Comparison of ENCODE assay signal across 1 cellular context in genomic region chr5:180494060-180494509, GRCh38.
A peak's percentile ranks its signal among the peaks of the same experiment; 100 is the strongest.
TF ChIP-seq lines count a peak whose summit lies in the region.

Gene CNOT6 (plus strand): TSS chr5:180494379. CDS start chr5:180529277, 34,898 bp downstream.

TF ChIP-seq in HepG2, 621 proteins besides CTCF, POLR2A, EP300 and RAD21 (continued from another document and continues in another):
- TF ChIP-seq ZNF577 (CRISPR knock-in tag; IDR thresholded peaks at IDR 0.05; ENCODE audit: borderline replicate concordance, low read depth) (no peak), ETV5 (CRISPR knock-in tag; IDR thresholded peaks at IDR 0.05; ENCODE audit: borderline replicate concordance) (no peak), ZNF501 (CRISPR knock-in tag; IDR thresholded peaks at IDR 0.05) (no peak), ZEB1 (IDR thresholded peaks at IDR 0.05; ENCODE audit: insufficient replicate concordance, low read depth) (no peak), RFX3 (CRISPR knock-in tag; IDR thresholded peaks at IDR 0.05) (no peak), SKI (IDR thresholded peaks at IDR 0.05; ENCODE audit: partially characterized antibody) (peak; percentile 81), NFYB (CRISPR knock-in tag; IDR thresholded peaks at IDR 0.05) (peak; percentile 88), SP5 (CRISPR knock-in tag; IDR thresholded peaks at IDR 0.05; ENCODE audit: borderline replicate concordance, low read depth) (peak; percentile 89), MEF2D (CRISPR knock-in tag; IDR thresholded peaks at IDR 0.05) (no peak), ZNF674 (CRISPR knock-in tag; IDR thresholded peaks at IDR 0.05; ENCODE audit: low read depth) (no peak), SRSF9 (IDR thresholded peaks at IDR 0.05; ENCODE audit: borderline replicate concordance, insufficient read depth, low read depth, low read length, poor library complexity, severe bottlenecking) (no peak), KDM6A (CRISPR knock-in tag; IDR thresholded peaks at IDR 0.05; ENCODE audit: low read depth) (no peak), TAF15 (IDR thresholded peaks at IDR 0.05; ENCODE audit: low read depth, low read length, poor library complexity, severe bottlenecking) (no peak), IKZF4 (CRISPR knock-in tag; IDR thresholded peaks at IDR 0.05; ENCODE audit: borderline replicate concordance, low read depth, not compliant biosample characterization) (no peak), NRL (CRISPR knock-in tag; IDR thresholded peaks at IDR 0.05; ENCODE audit: borderline replicate concordance) (no peak), ZNF510 (CRISPR knock-in tag; IDR thresholded peaks at IDR 0.05; ENCODE audit: low read depth) (no peak), E2F2 (CRISPR knock-in tag; IDR thresholded peaks at IDR 0.05; ENCODE audit: borderline replicate concordance) (peak; percentile 88; the same call in 1 of the 2 replicates), ZNF18 (CRISPR knock-in tag; IDR thresholded peaks at IDR 0.05; ENCODE audit: insufficient replicate concordance) (no peak), PREB (CRISPR knock-in tag; IDR thresholded peaks at IDR 0.05) (no peak), BRD4 (CRISPR knock-in tag; IDR thresholded peaks at IDR 0.05) (no peak), TGIF2 (CRISPR knock-in tag; IDR thresholded peaks at IDR 0.05) (no peak), HMGXB3 (CRISPR knock-in tag; IDR thresholded peaks at IDR 0.05; ENCODE audit: borderline replicate concordance) (peak; percentile 99), ZNF557 (CRISPR knock-in tag; IDR thresholded peaks at IDR 0.05) (0 out of 2 replicates have a peak, but pooled peaks have one; percentile 47), CREBL2 (CRISPR knock-in tag; IDR thresholded peaks at IDR 0.05; ENCODE audit: borderline replicate concordance) (no peak), ZNF335 (CRISPR knock-in tag; IDR thresholded peaks at IDR 0.05) (peak; percentile 49; the same call in 1 of the 2 replicates), ZMYM3 (CRISPR knock-in tag; IDR thresholded peaks at IDR 0.05) (peak; percentile 85), HOXA9 (CRISPR knock-in tag; IDR thresholded peaks at IDR 0.05; ENCODE audit: borderline replicate concordance) (no peak), SP140L (CRISPR knock-in tag; IDR thresholded peaks at IDR 0.05; ENCODE audit: borderline replicate concordance) (no peak), NR2F6 (IDR thresholded peaks at IDR 0.05) (no peak), NR2F6 (CRISPR knock-in tag; IDR thresholded peaks at IDR 0.05) (no peak), ERF (CRISPR knock-in tag; IDR thresholded peaks at IDR 0.05) (no peak), ZHX2 (IDR thresholded peaks at IDR 0.05; ENCODE audit: low read depth) (no peak), ZHX2 (CRISPR knock-in tag; IDR thresholded peaks at IDR 0.05; ENCODE audit: borderline replicate concordance) (no peak), TFDP1 (CRISPR knock-in tag; IDR thresholded peaks at IDR 0.05; ENCODE audit: borderline replicate concordance) (peak; percentile 49; the same call in 1 of the 2 replicates), KAT8 (CRISPR knock-in tag; IDR thresholded peaks at IDR 0.05) (peak; percentile 69), ZFP62 (CRISPR knock-in tag; IDR thresholded peaks at IDR 0.05) (0 out of 2 replicates have a peak, but pooled peaks have one; percentile 71), MYPOP (CRISPR knock-in tag; IDR thresholded peaks at IDR 0.05) (no peak), REL (CRISPR knock-in tag; conservative IDR thresholded peaks at IDR 0.05) (peak; percentile 36; the same call in 1 of the 2 replicates), TCF7L2 (IDR thresholded peaks at IDR 0.05; ENCODE audit: low read depth, low read length) (no peak), ZNF207 (IDR thresholded peaks at IDR 0.05; ENCODE audit: borderline replicate concordance) (no peak), IRF2 (CRISPR knock-in tag; IDR thresholded peaks at IDR 0.05) (peak; percentile 45; the same call in 1 of the 2 replicates), ZNF124 (CRISPR knock-in tag; IDR thresholded peaks at IDR 0.05) (no peak; the same call in 1 of the 2 replicates), TBL1XR1 (IDR thresholded peaks at IDR 0.05; ENCODE audit: borderline replicate concordance, low read length, partially characterized antibody) (no peak), GTF3A (CRISPR knock-in tag; conservative IDR thresholded peaks at IDR 0.05) (no peak), RXRA (CRISPR knock-in tag; IDR thresholded peaks at IDR 0.05) (0 out of 2 replicates have a peak, but pooled peaks have one; percentile 18), THAP7 (CRISPR knock-in tag; IDR thresholded peaks at IDR 0.05) (no peak), SCMH1 (CRISPR knock-in tag; IDR thresholded peaks at IDR 0.05; ENCODE audit: borderline replicate concordance) (no peak), MED8 (CRISPR knock-in tag; IDR thresholded peaks at IDR 0.05; ENCODE audit: insufficient replicate concordance) (no peak), ZNF382 (CRISPR knock-in tag; IDR thresholded peaks at IDR 0.05; ENCODE audit: borderline replicate concordance) (no peak), ZNF644 (CRISPR knock-in tag; IDR thresholded peaks at IDR 0.05; ENCODE audit: low read depth) (no peak), ZNF672 (CRISPR knock-in tag; IDR thresholded peaks at IDR 0.05) (0 out of 2 replicates have a peak, but pooled peaks have one; percentile 33), HMG20A (CRISPR knock-in tag; IDR thresholded peaks at IDR 0.05; ENCODE audit: borderline replicate concordance) (no peak), ZNF251 (CRISPR knock-in tag; IDR thresholded peaks at IDR 0.05) (no peak), ZFP36 (IDR thresholded peaks at IDR 0.05; ENCODE audit: borderline replicate concordance, low read depth, low read length, partially characterized antibody) (no peak)
